Comparison of ENCODE assay signal across 22 cellular contexts in genomic region chr16:10951016-10951415, GRCh38. TPM values are rescaled to one million over a fixed set of nuclear protein-coding genes. Genes with fewer than 3 reads are reported as not detected.
DNase-seq lines count a peak whose midpoint lies in the region; ATAC-seq and TF ChIP-seq lines count a peak whose summit lies in the region.
"Had no signal": no experiment of that assay in that cellular context is flagged by ENCODE, and none has a peak within 500 bp of the region (broad histone marks: within the 10 kb centered on the region; RNA-seq: fewer than 3 reads in every experiment).

No MANE protein-coding gene starts in this region.

- peaks cover 21% of the 10 kb centered on the region for H4K20me1 ChIP-seq in OCI-LY7 (ENCODE audit: insufficient read depth, low read length)

- no peaks in the 10 kb centered on the region for H3K9me3 Mint-ChIP-seq in endodermal cell
- H3K9me3 Mint-ChIP-seq: activated B cell treated with CpG ODN at 0.5 μM for 24 hours; naive thymus-derived CD4-positive, alpha-beta T cell had no signal

- H3K27me3 ChIP-seq in endodermal cell (ENCODE audit: control insufficient read depth, insufficient read depth, low read length, poor library complexity, severe bottlenecking) (no peaks in the 10 kb centered on the region), neutrophil (no peaks in the 10 kb centered on the region)

- H3K36me3 ChIP-seq in OCI-LY7 (ENCODE audit: insufficient read depth, low read length) (peaks cover 10% of the 10 kb centered on the region; the same call in 1 of the 2 replicates), endodermal cell (ENCODE audit: control insufficient read depth, insufficient read depth, low read length) (no peaks in the 10 kb centered on the region), neutrophil (no peaks in the 10 kb centered on the region)

- H3K4me3 ChIP-seq in OCI-LY7 (ENCODE audit: low read depth, low read length, poor library complexity, severe bottlenecking) (no peak overlapping the region), endodermal cell (ENCODE audit: low read length) (no peak overlapping the region), neutrophil (ENCODE audit: low read depth in 1 of 2, low read length in 1 of 2) (no peak overlapping the region)
- H3K4me3 ChIP-seq: coronary artery, skin epidermis had no signal

- no peaks in the 10 kb centered on the region for H3K27me3 Mint-ChIP-seq in endodermal cell (ENCODE audit: insufficient read depth)
- H3K27me3 Mint-ChIP-seq: activated B cell treated with CpG ODN at 0.5 μM for 24 hours; naive thymus-derived CD4-positive, alpha-beta T cell had no signal

- no peak overlapping the region for H2AFZ ChIP-seq in OCI-LY7 (ENCODE audit: low read length)

- H3K4me1 Mint-ChIP-seq in endodermal cell: peaks cover 73% of the 10 kb centered on the region

- POLR2A ChIA-PET in OCI-LY7 (lab: Charles Lee): interaction anchor here (0.7 to 1.8 kb wide), 4 partner anchors 10 to 207 kb away, joined by 3 to 5 read pairs (median 4); partner anchors contain the start of gene NUBP1

- no peaks in the 10 kb centered on the region for H3K36me3 Mint-ChIP-seq in endodermal cell (ENCODE audit: low read depth)
- H3K36me3 Mint-ChIP-seq: naive thymus-derived CD4-positive, alpha-beta T cell had no signal

- H3K9me3 ChIP-seq in OCI-LY7 (ENCODE audit: low read length) (no peaks in the 10 kb centered on the region), endodermal cell (ENCODE audit: control insufficient read depth, low read length) (no peaks in the 10 kb centered on the region), neutrophil (no peaks in the 10 kb centered on the region)

- no TSS peak for BruUV-seq in OCI-LY7 (replicated peaks; lab: Mats Ljungman, UMichigan)

- H3K4me3 Mint-ChIP-seq in endodermal cell: no peak overlapping the region
- H3K4me3 Mint-ChIP-seq: activated B cell treated with CpG ODN at 0.5 μM for 24 hours had no signal

- H3K27ac Mint-ChIP-seq in endodermal cell: peak overlapping the region; percentile 79

- peaks cover 71% of the 10 kb centered on the region for H3K4me1 ChIP-seq in OCI-LY7 (ENCODE audit: insufficient read depth, low read length, poor library complexity, severe bottlenecking)
- peaks cover 46% of the 10 kb centered on the region for H3K4me1 ChIP-seq in endodermal cell (ENCODE audit: control insufficient read depth, insufficient read depth, low read length)
- peaks cover 47 to 60% of the 10 kb centered on the region in 2 experiments for H3K4me1 ChIP-seq in neutrophil (ENCODE audit: control insufficient read depth in 1 of 2, insufficient read depth in 1 of 2, low read depth in 1 of 2, low read length in 1 of 2)

- intact Hi-C loops in OCI-LY7 (cut with micrococcal nuclease; ENCODE audit: unreplicated experiment): loop anchor here (5.0 kb wide), 1 partner anchor 406 kb away; no protein-coding TSS in a partner anchor

- H3K4me2 ChIP-seq in OCI-LY7 (ENCODE audit: low read length): peak overlapping the region; percentile 77; the same call in 1 of the 2 replicates
- H3K4me2 ChIP-seq: KMS-11 had no signal

- CTCF ChIA-PET in OCI-LY7 (lab: Charles Lee; ENCODE audit: unreplicated experiment): interaction anchor here (0.8 kb wide), 1 partner anchor 14 kb away, joined by 3 read pairs; no protein-coding TSS in a partner anchor

- TF ChIP-seq CTCF in OCI-LY7 (conservative IDR thresholded peaks at IDR 0.05; ENCODE audit: low read length) (no peak), endodermal cell (conservative IDR thresholded peaks at IDR 0.05) (no peak), neutrophil (IDR thresholded peaks at IDR 0.05) (no peak)

- H3K9ac ChIP-seq in endodermal cell (ENCODE audit: extremely low read depth, low read length, poor library complexity, severe bottlenecking): no peak overlapping the region
- H3K9ac ChIP-seq: KMS-11 had no signal

- peaks cover 77% of the 10 kb centered on the region for H3K79me2 ChIP-seq in OCI-LY7 (ENCODE audit: insufficient read depth, low read depth, low read length)

- DNase-seq in NCI-H2171 treated with DMSO at 0.1 percent for 48 hours (lab: John Stamatoyannopoulos, UW) (peak; percentile 56), NCI-H2171 (lab: John Stamatoyannopoulos, UW) (no peak), OCI-LY7 (ENCODE audit: low spot score) (no peak), endodermal cell (no peak), COR-L47 (lab: John Stamatoyannopoulos, UW) (no peak), kidney tubule cell (ENCODE audit: low spot score) (no peak)
- DNase-seq: activated B cell treated with CpG ODN at 0.5 μM for 24 hours; activated CD4-positive, alpha-beta T cell treated with anti-CD3 and anti-CD28 coated beads, Interleukin-2, amount 50 U/mL, for 48 hours; GF-D8; kidney glomerular epithelial cell; MV-4-11; naive thymus-derived CD4-positive, alpha-beta T cell; NCI-H146; NCI-H226; NCI-H748 treated with DMSO at 0.1 percent for 48 hours; T1000 had no signal

- WGBS in endodermal cell (ENCODE audit: insufficient coverage in 1 of 2, insufficient read length in 1 of 2), 2 experiments: 68 to 79% methylated on average over 4 of the region's 4 CpGs

- H3K9me2 ChIP-seq in OCI-LY7 (ENCODE audit: insufficient read depth, low read length): no peaks in the 10 kb centered on the region

- H3K27ac ChIP-seq in OCI-LY7 (ENCODE audit: low read depth, low read length, poor library complexity, severe bottlenecking) (no peak overlapping the region), endodermal cell (ENCODE audit: low read depth, low read length) (no peak overlapping the region), neutrophil (peak overlapping the region; percentile 78)
- H3K27ac ChIP-seq: coronary artery, KMS-11 had no signal

- no peak for ATAC-seq in HG03097 (IDR thresholded peaks at IDR 0.05; ENCODE audit: low FRiP score, unreplicated experiment)
- ATAC-seq: naive thymus-derived CD4-positive, alpha-beta T cell; Right ventricle myocardium inferior had no signal

RNA-seq across cellular contexts. Expression of gene CLEC16A, which starts 6.7 kb away (rescaled TPM):
- total RNA-seq in OCI-LY7 (2014; rRNA removed; shearing (Covaris generic)): 26.2 and 31.1 TPM in 2 replicates
- total RNA-seq in OCI-LY7 (2022) (50.9 and 52.0 TPM in 2 replicates), endodermal cell (10 to 100 TPM; 19.5 to 28.3 TPM)
- 15.6 TPM for polyA plus RNA-seq in endodermal cell (2013, experiment 1 of 2)
- 15.2 TPM for polyA plus RNA-seq in endodermal cell (2013, experiment 2 of 2)

RNA-seq across cellular contexts. Expression of gene DEXI, which starts 8.7 kb away (rescaled TPM):
- 12.7 and 17.6 TPM in 2 replicates for total RNA-seq in OCI-LY7 (2014; rRNA removed; shearing (Covaris generic))
- 13.5 and 15.1 TPM in 2 replicates for total RNA-seq in OCI-LY7 (2022)
- 10 to 100 TPM; 31.5 to 32.0 TPM for total RNA-seq in endodermal cell
- 33.2 TPM for polyA plus RNA-seq in endodermal cell (2013, experiment 1 of 2)
- polyA plus RNA-seq in endodermal cell (2013, experiment 2 of 2): 31.2 TPM
